Comparison of ENCODE assay signal across 8 cellular contexts in the genomic region with DNA sequence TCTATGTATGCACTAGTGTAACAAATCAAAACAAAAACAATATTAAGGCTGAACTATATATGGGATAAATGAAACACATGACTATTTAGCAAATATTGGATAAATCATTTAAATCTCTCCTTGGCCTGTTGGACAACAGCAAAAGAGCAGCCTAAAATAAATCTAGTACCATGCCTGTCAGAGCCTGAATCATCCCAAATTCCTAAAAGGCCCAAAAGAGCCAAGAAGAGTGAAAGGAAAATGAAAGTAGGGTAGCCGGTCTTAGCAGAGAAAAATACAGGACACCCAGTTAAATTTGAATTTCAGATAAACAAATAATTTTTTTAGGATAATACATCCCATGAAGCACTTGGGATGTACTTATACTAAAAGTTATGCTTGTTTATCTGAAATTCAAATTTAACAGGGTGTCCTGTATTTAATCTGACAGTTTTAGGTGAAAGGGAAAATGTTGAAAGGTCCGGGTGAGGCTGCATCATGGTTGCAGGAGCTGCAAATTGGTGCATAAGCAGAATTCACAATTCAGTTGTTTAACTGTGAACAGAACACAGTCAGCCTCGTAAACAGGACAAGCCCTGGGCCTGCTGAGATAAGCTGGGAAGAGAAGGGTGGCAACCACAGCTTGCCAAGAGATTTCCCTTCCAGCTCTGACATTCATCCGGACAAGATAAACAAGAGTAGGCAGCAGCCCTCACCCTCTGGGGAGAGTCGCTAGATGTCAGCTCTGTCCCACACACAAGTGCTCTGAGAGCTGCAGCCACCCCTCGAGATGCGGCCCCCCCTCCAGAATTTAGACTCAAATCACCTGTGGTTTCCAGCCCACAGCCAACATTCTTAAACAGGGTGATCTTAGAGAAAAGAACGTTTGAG. TPM values are rescaled to one million over a fixed set of nuclear protein-coding genes. Genes with fewer than 3 reads are reported as not detected.
A peak's percentile ranks its signal among the peaks of the same experiment; 100 is the strongest.
DNase-seq lines count a peak whose midpoint lies in the region; ATAC-seq and TF ChIP-seq lines count a peak whose summit lies in the region.

No MANE protein-coding gene starts in this region.

- no peak overlapping the region for H2BK12ac ChIP-seq in trophoblast cell (ENCODE audit: low read length)

- H3K9me3 Mint-ChIP-seq in CD4-positive, CD25-positive, alpha-beta regulatory T cell = no peaks in the 10 kb centered on the region
- no peaks in the 10 kb centered on the region for H3K9me3 Mint-ChIP-seq in nephron

- H3K4me2 ChIP-seq in trophoblast cell (ENCODE audit: low read length) = no peak overlapping the region

- H3K27ac Mint-ChIP-seq in CD4-positive, CD25-positive, alpha-beta regulatory T cell = peak overlapping the region in 1 of 3 donors; percentile 29
- H3K27ac Mint-ChIP-seq in nephron = peak overlapping the region in 2 of 3 experiments; percentile 83 to 87

- H2AFZ ChIP-seq in trophoblast cell (ENCODE audit: insufficient read depth, low read length, poor library complexity) = no peak overlapping the region

- no peak overlapping the region for H3K4ac ChIP-seq in trophoblast cell (ENCODE audit: low read depth, low read length)

- H3K27me3 Mint-ChIP-seq in CD4-positive, CD25-positive, alpha-beta regulatory T cell = no peaks in the 10 kb centered on the region
- H3K27me3 Mint-ChIP-seq in nephron (ENCODE audit: low read depth) = no peaks in the 10 kb centered on the region

- H3K27ac ChIP-seq in CD4-positive, CD25-positive, alpha-beta regulatory T cell (ENCODE audit: insufficient read depth, low read length, poor library complexity, severe bottlenecking) = no peak overlapping the region
- H3K27ac ChIP-seq in trophoblast cell (ENCODE audit: low read depth, low read length) = no peak overlapping the region

- H3K18ac ChIP-seq in trophoblast cell (ENCODE audit: low read length) = no peak overlapping the region

- no CpG with 5 or more reads among the region's 8 CpGs for WGBS in trophoblast cell (ENCODE audit: extremely low coverage, insufficient coverage, insufficient read length)

- no peak overlapping the region for H2AK5ac ChIP-seq in trophoblast cell (ENCODE audit: low read length)

- H3K14ac ChIP-seq in trophoblast cell (ENCODE audit: low read length) = no peak overlapping the region

- H3K4me1 ChIP-seq in CD4-positive, CD25-positive, alpha-beta regulatory T cell (ENCODE audit: control insufficient read depth, insufficient read depth, low read length, poor library complexity, severe bottlenecking) = no peaks in the 10 kb centered on the region
- peaks cover 0 to 1% of the 10 kb centered on the region in 2 experiments for H3K4me1 ChIP-seq in trophoblast cell (ENCODE audit: control insufficient read depth in 1 of 2, insufficient read depth in 2 of 2, low read length in 2 of 2)

- H3K4me3 ChIP-seq in CD4-positive, CD25-positive, alpha-beta regulatory T cell (ENCODE audit: low read depth, low read length) = no peak overlapping the region
- H3K4me3 ChIP-seq in fibroblast of villous mesenchyme (ENCODE audit: low read depth, low read length) = peak overlapping the region; percentile 29
- H3K4me3 ChIP-seq in trophoblast cell (ENCODE audit: low read depth, low read length) = no peak overlapping the region

- ATAC-seq in CD4-positive, CD25-positive, alpha-beta regulatory T cell (ENCODE audit: low read depth in 2 of 2) = peak in 1 of 2 donors; percentile 52
- ATAC-seq in GM21786 (IDR thresholded peaks at IDR 0.05; ENCODE audit: unreplicated experiment) (peak; percentile 52), HG03469 (IDR thresholded peaks at IDR 0.05; ENCODE audit: unreplicated experiment) (no peak)

- H3K79me2 ChIP-seq in trophoblast cell (ENCODE audit: control insufficient read depth, insufficient read depth, low read length, poor library complexity) = no peaks in the 10 kb centered on the region

- DNase-seq in CD4-positive, CD25-positive, alpha-beta regulatory T cell = peak in 2 of 3 donors; percentile 10 to 52
- DNase-seq in NCI-H2171 treated with DMSO at 0.1 percent for 48 hours (lab: John Stamatoyannopoulos, UW) (peak; percentile 79), activated T-cell treated with anti-CD3 and anti-CD28 coated beads for 48 hours (ENCODE audit: low read depth) (peak; percentile 18), fibroblast of villous mesenchyme (ENCODE audit: low read depth) (peak; percentile 97), trophoblast cell (no peak)

- H3K9me3 ChIP-seq in CD4-positive, CD25-positive, alpha-beta regulatory T cell (ENCODE audit: control insufficient read depth in 2 of 2, low read length in 2 of 2) = no peaks in the 10 kb centered on the region
- H3K9me3 ChIP-seq in trophoblast cell (ENCODE audit: insufficient read depth, low read depth, low read length) = no peaks in the 10 kb centered on the region

- H4K91ac ChIP-seq in trophoblast cell (ENCODE audit: low read depth, low read length) = no peak overlapping the region

- no peak overlapping the region for H3K23ac ChIP-seq in trophoblast cell (ENCODE audit: low read length)

- H2BK5ac ChIP-seq in trophoblast cell (ENCODE audit: low read depth, low read length, poor library complexity) = no peak overlapping the region

- no peak overlapping the region for H2BK120ac ChIP-seq in trophoblast cell (ENCODE audit: insufficient read depth, low read length, poor library complexity)

- no peak overlapping the region for H3K9ac ChIP-seq in trophoblast cell (ENCODE audit: low read length)

- peaks cover 11% of the 10 kb centered on the region for H3K36me3 ChIP-seq in CD4-positive, CD25-positive, alpha-beta regulatory T cell (ENCODE audit: control insufficient read depth, insufficient read depth, low read length)
- H3K36me3 ChIP-seq in trophoblast cell (ENCODE audit: control insufficient read depth in 1 of 2, insufficient read depth in 2 of 2, low read length in 2 of 2) = no peaks in the 10 kb centered on the region

- peaks cover 17% of the 10 kb centered on the region for H3K36me3 Mint-ChIP-seq in CD4-positive, CD25-positive, alpha-beta regulatory T cell
- no peaks in the 10 kb centered on the region for H3K36me3 Mint-ChIP-seq in nephron (ENCODE audit: low read depth)

- H4K12ac ChIP-seq in trophoblast cell (ENCODE audit: low read depth, low read length) = no peak overlapping the region

- TF ChIP-seq CTCF in fibroblast of villous mesenchyme (IDR thresholded peaks at IDR 0.05; ENCODE audit: insufficient read depth, low read depth, low read length) (peak; percentile 48), nephron (IDR thresholded peaks at IDR 0.05; ENCODE audit: unreplicated experiment in 3 of 3) (peak in 1 of 3 experiments; percentile 21)

- peaks cover 0 to 14% (median 12%) of the 10 kb centered on the region in 4 donors for H3K4me1 Mint-ChIP-seq in CD4-positive, CD25-positive, alpha-beta regulatory T cell
- peaks cover 48% of the 10 kb centered on the region for H3K4me1 Mint-ChIP-seq in nephron

- no peaks in the 10 kb centered on the region for H3K27me3 ChIP-seq in CD4-positive, CD25-positive, alpha-beta regulatory T cell (ENCODE audit: control insufficient read depth, insufficient read depth, low read length)
- H3K27me3 ChIP-seq in trophoblast cell (ENCODE audit: insufficient read depth, low read length) = no peaks in the 10 kb centered on the region

- no peak overlapping the region for H3K4me3 Mint-ChIP-seq in CD4-positive, CD25-positive, alpha-beta regulatory T cell
- peak overlapping the region in 1 of 3 experiments; percentile 64 for H3K4me3 Mint-ChIP-seq in nephron

- H4K8ac ChIP-seq in trophoblast cell (ENCODE audit: low read depth, low read length) = no peak overlapping the region

- no peaks in the 10 kb centered on the region for H3K79me1 ChIP-seq in trophoblast cell (ENCODE audit: low read length)

RNA-seq across cellular contexts. Expression of a gene that starts 30.3 kb away (rescaled TPM):
- 16.7 TPM for total RNA-seq in CD4-positive, CD25-positive, alpha-beta regulatory T cell
- polyA plus RNA-seq in CD4-positive, CD25-positive, alpha-beta regulatory T cell = 10 to 100 TPM; 12.6 to 26.8 (median 16.2) TPM
- total RNA-seq in fibroblast of villous mesenchyme = 3.5 and 5.2 TPM in 2 replicates
- polyA plus RNA-seq in trophoblast cell (2013) = 5.2 and 6.2 TPM in 2 replicates

RNA-seq across cellular contexts. Expression of a gene that starts 30.4 kb away (rescaled TPM):
- 3.5 TPM for total RNA-seq in CD4-positive, CD25-positive, alpha-beta regulatory T cell
- 1 to 10 TPM; 2.2 to 3.7 (median 3.1) TPM for polyA plus RNA-seq in CD4-positive, CD25-positive, alpha-beta regulatory T cell
- 3.5 and 4.3 TPM in 2 replicates for total RNA-seq in fibroblast of villous mesenchyme
- 5.9 and 6.0 TPM in 2 replicates for polyA plus RNA-seq in trophoblast cell (2013)

RNA-seq across cellular contexts. Expression of a gene that starts 54.2 kb away (rescaled TPM):
- total RNA-seq in CD4-positive, CD25-positive, alpha-beta regulatory T cell = 5.7 TPM
- polyA plus RNA-seq in CD4-positive, CD25-positive, alpha-beta regulatory T cell = 1 to 10 TPM; 2.9 to 6.5 (median 4.8) TPM
- 8.7 and 12.1 TPM in 2 replicates for total RNA-seq in fibroblast of villous mesenchyme
- 0.22 and 1.1 TPM in 2 replicates for polyA plus RNA-seq in trophoblast cell (2013)

Comparison
In these comparisons a context has a peak if more than half of its experiments do, and no peak if none do; other contexts are left out.
1. DNase-seq: peak in CD4-positive, CD25-positive, alpha-beta regulatory T cell (2 of 3), NCI-H2171 treated with DMSO at 0.1 percent for 48 hours (single experiment), activated T-cell treated with anti-CD3 and anti-CD28 coated beads for 48 hours (single experiment) and fibroblast of villous mesenchyme (single experiment); none in trophoblast cell (0 of 2).